3 cellular contexts compared by ENCODE assay signal in the genomic region with DNA sequence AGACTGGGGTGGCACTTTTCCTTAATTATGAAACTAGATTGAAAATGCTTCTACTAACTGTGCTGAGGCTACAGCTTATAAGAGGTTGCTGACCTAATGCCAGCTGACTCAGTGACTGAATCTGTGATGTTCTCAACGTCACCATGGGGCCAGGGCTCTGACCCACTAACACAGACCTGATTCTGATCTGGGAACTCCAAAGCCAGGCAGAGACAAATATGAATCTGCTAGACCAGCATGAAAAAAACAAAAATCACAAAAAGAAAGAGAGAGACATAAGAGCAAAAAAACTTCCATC.
TF ChIP-seq lines count a peak whose summit lies in the region.

No MANE protein-coding gene starts in this region.

TF ChIP-seq in HEK293, 187 proteins besides CTCF, POLR2A, EP300 and RAD21:
- TF ChIP-seq ZNF121 (tag by site-specific recombination; IDR thresholded peaks at IDR 0.05): no peak
- peak; percentile 69 for TF ChIP-seq ZNF629 (tag by site-specific recombination; IDR thresholded peaks at IDR 0.05)
TF ChIP-seq in HEK293: peak in this region for 1.

TF ChIP-seq in K562, 482 proteins besides CTCF, POLR2A, EP300 and RAD21:
- TF ChIP-seq ATF1 (CRISPR knock-in tag; IDR thresholded peaks at IDR 0.05): no peak
- TF ChIP-seq ATF1 (tag; IDR thresholded peaks at IDR 0.05): 0 out of 2 replicates have a peak, but pooled peaks have one; percentile 18
- no peak for TF ChIP-seq ZNF134 (CRISPR knock-in tag; conservative IDR thresholded peaks at IDR 0.05)
- peak; percentile 13; the same call in 1 of the 2 replicates for TF ChIP-seq CREM (IDR thresholded peaks at IDR 0.05; ENCODE audit: low read depth)
- TF ChIP-seq ZBTB12 (CRISPR knock-in tag; IDR thresholded peaks at IDR 0.05): no peak
- TF ChIP-seq JUN (IDR thresholded peaks at IDR 0.05; ENCODE audit: borderline replicate concordance, low read depth, low read length): 0 out of 2 replicates have a peak, but pooled peaks have one; percentile 33
- no peak for TF ChIP-seq JUN (CRISPR knock-in tag; IDR thresholded peaks at IDR 0.05; ENCODE audit: borderline replicate concordance)
- TF ChIP-seq ZNF77 (CRISPR knock-in tag; IDR thresholded peaks at IDR 0.05): no peak
- TF ChIP-seq, protein P1, sequence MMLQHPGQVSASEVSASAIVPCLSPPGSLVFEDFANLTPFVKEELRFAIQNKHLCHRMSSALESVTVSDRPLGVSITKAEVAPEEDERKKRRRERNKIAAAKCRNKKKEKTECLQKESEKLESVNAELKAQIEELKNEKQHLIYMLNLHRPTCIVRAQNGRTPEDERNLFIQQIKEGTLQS (IDR thresholded peaks at IDR 0.05): peak; percentile 63
- TF ChIP-seq, protein P1 (CRISPR knock-in tag; conservative IDR thresholded peaks at IDR 0.05): no peak
- TF ChIP-seq DACH1 (IDR thresholded peaks at IDR 0.05; ENCODE audit: partially characterized antibody): no peak
- no peak for TF ChIP-seq TEAD1 (CRISPR knock-in tag; IDR thresholded peaks at IDR 0.05)
- TF ChIP-seq SMARCA4 (IDR thresholded peaks at IDR 0.05): 0 out of 2 replicates have a peak, but pooled peaks have one; percentile 34
- 0 out of 2 replicates have a peak, but pooled peaks have one; percentile 8 for TF ChIP-seq JUND (IDR thresholded peaks at IDR 0.05; ENCODE audit: borderline replicate concordance, low read depth, low read length)
- no peak for TF ChIP-seq JUND (tag; IDR thresholded peaks at IDR 0.05; ENCODE audit: borderline replicate concordance, low read depth, low read length)
- TF ChIP-seq IRF1 (CRISPR knock-in tag; IDR thresholded peaks at IDR 0.05; ENCODE audit: borderline replicate concordance): no peak
- TF ChIP-seq CBX2 (IDR thresholded peaks at IDR 0.05; ENCODE audit: insufficient read depth, low read length, poor library complexity, severe bottlenecking): no peak

TF ChIP-seq in HepG2, 621 proteins besides CTCF, POLR2A, EP300 and RAD21 (continues in another document):
- no peak for TF ChIP-seq HOMEZ (CRISPR knock-in tag; IDR thresholded peaks at IDR 0.05; ENCODE audit: low read depth)
- TF ChIP-seq MTA3 (CRISPR knock-in tag; IDR thresholded peaks at IDR 0.05): no peak
- TF ChIP-seq ZNF746 (CRISPR knock-in tag; IDR thresholded peaks at IDR 0.05): no peak
- TF ChIP-seq ARID4A (CRISPR knock-in tag; IDR thresholded peaks at IDR 0.05; ENCODE audit: borderline replicate concordance): peak; percentile 8; the same call in 1 of the 2 replicates
- TF ChIP-seq CERS6 (CRISPR knock-in tag; IDR thresholded peaks at IDR 0.05): no peak
- TF ChIP-seq MED8 (CRISPR knock-in tag; IDR thresholded peaks at IDR 0.05; ENCODE audit: insufficient replicate concordance): no peak
- TF ChIP-seq TBX3 (IDR thresholded peaks at IDR 0.05; ENCODE audit: borderline replicate concordance): no peak
- no peak for TF ChIP-seq JDP2 (CRISPR knock-in tag; IDR thresholded peaks at IDR 0.05; ENCODE audit: borderline replicate concordance)
- TF ChIP-seq CHD2 (IDR thresholded peaks at IDR 0.05; ENCODE audit: low read depth, low read length): no peak
- no peak for TF ChIP-seq MIER2 (CRISPR knock-in tag; IDR thresholded peaks at IDR 0.05)
- no peak for TF ChIP-seq ZNF784 (CRISPR knock-in tag; IDR thresholded peaks at IDR 0.05; ENCODE audit: borderline replicate concordance)
- no peak for TF ChIP-seq CREB1 (IDR thresholded peaks at IDR 0.05)
- TF ChIP-seq CREB1 (CRISPR knock-in tag; IDR thresholded peaks at IDR 0.05): no peak
- no peak for TF ChIP-seq ZNF382 (CRISPR knock-in tag; IDR thresholded peaks at IDR 0.05; ENCODE audit: borderline replicate concordance)
- no peak for TF ChIP-seq HMGXB4 (CRISPR knock-in tag; IDR thresholded peaks at IDR 0.05; ENCODE audit: borderline replicate concordance in 1 of 2, low read depth in 1 of 2)
- no peak for TF ChIP-seq ZSCAN25 (CRISPR knock-in tag; IDR thresholded peaks at IDR 0.05)
- TF ChIP-seq SCMH1 (CRISPR knock-in tag; IDR thresholded peaks at IDR 0.05; ENCODE audit: borderline replicate concordance): no peak
- 0 out of 2 replicates have a peak, but pooled peaks have one; percentile 16 for TF ChIP-seq HIC2 (CRISPR knock-in tag; IDR thresholded peaks at IDR 0.05; ENCODE audit: low read depth)
- no peak for TF ChIP-seq TGIF2 (CRISPR knock-in tag; IDR thresholded peaks at IDR 0.05)
- TF ChIP-seq TMF1 (CRISPR knock-in tag; IDR thresholded peaks at IDR 0.05; ENCODE audit: low read depth): no peak
- 0 out of 2 replicates have a peak, but pooled peaks have one; percentile 5 for TF ChIP-seq HOXA3 (CRISPR knock-in tag; IDR thresholded peaks at IDR 0.05)
- no peak for TF ChIP-seq ARID2 (CRISPR knock-in tag; IDR thresholded peaks at IDR 0.05; ENCODE audit: borderline replicate concordance)
- TF ChIP-seq EHMT2 (IDR thresholded peaks at IDR 0.05; ENCODE audit: borderline replicate concordance, low read depth, low read length): no peak
- no peak for TF ChIP-seq ATF7-NPFF (CRISPR knock-in tag; IDR thresholded peaks at IDR 0.05; ENCODE audit: low read depth)
- TF ChIP-seq ZSCAN29 (CRISPR knock-in tag; conservative IDR thresholded peaks at IDR 0.05): no peak
- TF ChIP-seq ZNF230 (CRISPR knock-in tag; IDR thresholded peaks at IDR 0.05): no peak
- TF ChIP-seq, protein P2, sequence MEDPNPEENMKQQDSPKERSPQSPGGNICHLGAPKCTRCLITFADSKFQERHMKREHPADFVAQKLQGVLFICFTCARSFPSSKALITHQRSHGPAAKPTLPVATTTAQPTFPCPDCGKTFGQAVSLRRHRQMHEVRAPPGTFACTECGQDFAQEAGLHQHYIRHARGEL (CRISPR knock-in tag; IDR thresholded peaks at IDR 0.05): no peak
- TF ChIP-seq RFX5 (IDR thresholded peaks at IDR 0.05; ENCODE audit: low read depth, low read length): no peak
- TF ChIP-seq ZNF574 (CRISPR knock-in tag; IDR thresholded peaks at IDR 0.05): no peak
- TF ChIP-seq ZNF136 (CRISPR knock-in tag; IDR thresholded peaks at IDR 0.05; ENCODE audit: low read depth): no peak
- no peak for TF ChIP-seq CBFB (CRISPR knock-in tag; IDR thresholded peaks at IDR 0.05)
- TF ChIP-seq TEAD3 (CRISPR knock-in tag; optimal IDR thresholded peaks at IDR 0.05; ENCODE audit: borderline replicate concordance): no peak
- no peak for TF ChIP-seq FOXO4 (CRISPR knock-in tag; conservative IDR thresholded peaks at IDR 0.05)
